Comparison of ENCODE assay signal across 20 cellular contexts in the genomic region with DNA sequence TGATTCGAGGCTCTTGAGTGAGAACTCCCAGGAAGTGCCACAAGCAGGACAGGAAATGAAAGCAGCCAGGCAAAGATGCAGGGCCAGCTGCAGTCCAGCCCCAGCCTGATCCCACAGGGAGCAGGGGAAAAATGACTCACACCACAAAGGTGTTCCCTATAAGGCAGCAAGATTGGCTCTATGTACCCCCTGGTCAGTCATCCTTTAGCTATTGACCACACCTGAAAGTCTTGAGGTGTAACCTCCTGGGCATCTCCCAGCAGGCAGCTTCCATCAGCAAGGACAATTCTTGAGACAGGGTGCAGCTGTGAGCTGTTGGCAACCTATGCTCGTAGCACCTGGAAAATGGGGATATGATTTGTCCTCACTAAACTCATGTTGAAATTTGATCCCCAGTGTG. TPM values are rescaled to one million over a fixed set of nuclear protein-coding genes. Genes with fewer than 3 reads are reported as not detected.
DNase-seq lines count a peak whose midpoint lies in the region; ATAC-seq and TF ChIP-seq lines count a peak whose summit lies in the region.
"Had no signal": no experiment of that assay in that cellular context is flagged by ENCODE, and none has a peak within 500 bp of the region (broad histone marks: within the 10 kb centered on the region; RNA-seq: fewer than 3 reads in every experiment).

No MANE protein-coding gene starts in this region.

- H4K8ac ChIP-seq in mesenchymal stem cell (ENCODE audit: low read length) = no peak overlapping the region

- no peaks in the 10 kb centered on the region for H3K9me3 ChIP-seq in mesenchymal stem cell (ENCODE audit: control insufficient read depth, low read length)
- H3K9me3 ChIP-seq: HAP-1 had no signal

- no peak overlapping the region for H3K18ac ChIP-seq in mesenchymal stem cell (ENCODE audit: low read depth in 1 of 2, low read length in 2 of 2)

- H3K9ac ChIP-seq in mesenchymal stem cell (ENCODE audit: low read length) = no peak overlapping the region

- no peak overlapping the region for H3K23ac ChIP-seq in mesenchymal stem cell (ENCODE audit: low read length in 2 of 2)

- H4K91ac ChIP-seq in mesenchymal stem cell (ENCODE audit: low read length) = no peak overlapping the region

- H3K27me3 ChIP-seq in mesenchymal stem cell (ENCODE audit: control insufficient read depth in 1 of 2, insufficient read depth in 1 of 2, low read length in 2 of 2) (peaks cover 0 to 48% of the 10 kb centered on the region in 2 experiments), brain microvascular endothelial cell (replicated peaks) (no peaks in the 10 kb centered on the region)

- H3K14ac ChIP-seq in mesenchymal stem cell (ENCODE audit: low read length in 2 of 2) = no peak overlapping the region

- H2AK5ac ChIP-seq in mesenchymal stem cell (ENCODE audit: low read length, severe bottlenecking) = no peak overlapping the region

- H2BK15ac ChIP-seq in mesenchymal stem cell (ENCODE audit: low read depth, poor library complexity, severe bottlenecking) = no peak overlapping the region

- H2BK120ac ChIP-seq in mesenchymal stem cell (ENCODE audit: low read depth, low read length) = no peak overlapping the region

- H3K4me1 ChIP-seq in mesenchymal stem cell (ENCODE audit: control insufficient read depth, insufficient read depth, low read depth, low read length) = peaks cover 5% of the 10 kb centered on the region
- H3K4me1 ChIP-seq: HAP-1 had no signal

- H3K27ac ChIP-seq in mesenchymal stem cell (ENCODE audit: low read length, poor library complexity, severe bottlenecking) = no peak overlapping the region
- no peak overlapping the region for H3K27ac ChIP-seq in brain microvascular endothelial cell
- H3K27ac ChIP-seq: epithelial cell of prostate had no signal

- H2BK12ac ChIP-seq in mesenchymal stem cell (ENCODE audit: low read length in 2 of 2) = no peak overlapping the region

- H3K79me1 ChIP-seq in mesenchymal stem cell (replicated peaks; ENCODE audit: low read length, poor library complexity, severe bottlenecking) = no peaks in the 10 kb centered on the region

- H3K4ac ChIP-seq in mesenchymal stem cell (ENCODE audit: low read depth in 1 of 2, low read length in 2 of 2) = no peak overlapping the region

- DNase-seq in ELR (ENCODE audit: low read depth) = peak; percentile 14
- DNase-seq in LoVo (ENCODE audit: low spot score) = peak; percentile 4
- DNase-seq in cardiac fibroblast (ENCODE audit: low read depth in 2 of 2) = peak; percentile 5 to 45
- DNase-seq in mesenchymal stem cell = peak; percentile 1
- no peak for DNase-seq in brain microvascular endothelial cell
- no peak for DNase-seq in medulla oblongata (ENCODE audit: extremely low spot score)
- DNase-seq: activated gamma-delta T cell treated with Interleukin-2 at 50 U/mL for 16 hours; DMS 273 treated with DMSO at 0.1 percent for 48 hours; left colon; NCI-H1436 treated with DMSO at 0.1 percent for 48 hours; NCI-H2171 treated with DMSO at 0.1 percent for 48 hours; NCI-H748 treated with DMSO at 0.1 percent for 48 hours; posterior cingulate gyrus; stimulated activated naive CD4-positive, alpha-beta T cell had no signal

- H3K4me3 ChIP-seq in cardiac fibroblast (replicated peaks in 1 of 2; ENCODE audit: low read depth in 2 of 2, low read length in 2 of 2) = no peak overlapping the region
- H3K4me3 ChIP-seq in mesenchymal stem cell (ENCODE audit: insufficient read depth in 1 of 2, low read depth in 1 of 2, low read length in 2 of 2) = no peak overlapping the region
- H3K4me3 ChIP-seq in brain microvascular endothelial cell (ENCODE audit: low read depth, low read length) = no peak overlapping the region
- H3K4me3 ChIP-seq: HAP-1 had no signal

- 56% methylated on average over 2 of the region's 2 CpGs for WGBS in mesenchymal stem cell

- TF ChIP-seq CTCF in cardiac fibroblast (IDR thresholded peaks at IDR 0.05; ENCODE audit: low read depth, low read length) = no peak
- no peak for TF ChIP-seq CTCF in brain microvascular endothelial cell (IDR thresholded peaks at IDR 0.05; ENCODE audit: low read depth, low read length, missing control alignments)

- H3K4me2 ChIP-seq in mesenchymal stem cell (ENCODE audit: low read length, poor library complexity, severe bottlenecking) = no peak overlapping the region

- in situ Hi-C loops in brain microvascular endothelial cell (cut with HindIII; ENCODE audit: low pct_ligation_motif_present, low sequenced_read_pairs) = no loop called here

- H3K36me3 ChIP-seq in mesenchymal stem cell (ENCODE audit: control insufficient read depth in 1 of 2, insufficient read depth in 2 of 2, low read depth in 1 of 2, low read length in 2 of 2) = peaks cover 0 to 4% of the 10 kb centered on the region in 2 experiments
- H3K36me3 ChIP-seq in brain microvascular endothelial cell (replicated peaks) = no peaks in the 10 kb centered on the region
- H3K36me3 ChIP-seq: HAP-1 had no signal

- ATAC-seq in GM21529 (IDR thresholded peaks at IDR 0.05; ENCODE audit: unreplicated experiment) (no peak), GM19324 (IDR thresholded peaks at IDR 0.05; ENCODE audit: low FRiP score, unreplicated experiment) (no peak)
- ATAC-seq: left colon had no signal

- H2AFZ ChIP-seq in mesenchymal stem cell (ENCODE audit: low read depth, low read length) = peak overlapping the region; percentile 32

- no peak overlapping the region for H2BK5ac ChIP-seq in mesenchymal stem cell (ENCODE audit: low read depth, low read length, poor library complexity, severe bottlenecking)

RNA-seq across cellular contexts. Expression of gene EXOC1L, which starts 27.9 kb away (rescaled TPM):
- polyA plus RNA-seq in mesenchymal stem cell (2013, experiment 1 of 2) = not detected
- polyA plus RNA-seq in mesenchymal stem cell (2013, experiment 2 of 2) = not detected
- polyA plus RNA-seq: CD14-positive monocyte, thymus had no signal

Comparison
In these comparisons a context has a peak if more than half of its experiments do, and no peak if none do; other contexts are left out.
1. DNase-seq: peak in ELR (single experiment), LoVo (single experiment), cardiac fibroblast (2 of 2) and mesenchymal stem cell (single experiment); none in brain microvascular endothelial cell (single experiment) and medulla oblongata (single experiment).